ENCODE assay signal across 9 cellular contexts in the genomic region with DNA sequence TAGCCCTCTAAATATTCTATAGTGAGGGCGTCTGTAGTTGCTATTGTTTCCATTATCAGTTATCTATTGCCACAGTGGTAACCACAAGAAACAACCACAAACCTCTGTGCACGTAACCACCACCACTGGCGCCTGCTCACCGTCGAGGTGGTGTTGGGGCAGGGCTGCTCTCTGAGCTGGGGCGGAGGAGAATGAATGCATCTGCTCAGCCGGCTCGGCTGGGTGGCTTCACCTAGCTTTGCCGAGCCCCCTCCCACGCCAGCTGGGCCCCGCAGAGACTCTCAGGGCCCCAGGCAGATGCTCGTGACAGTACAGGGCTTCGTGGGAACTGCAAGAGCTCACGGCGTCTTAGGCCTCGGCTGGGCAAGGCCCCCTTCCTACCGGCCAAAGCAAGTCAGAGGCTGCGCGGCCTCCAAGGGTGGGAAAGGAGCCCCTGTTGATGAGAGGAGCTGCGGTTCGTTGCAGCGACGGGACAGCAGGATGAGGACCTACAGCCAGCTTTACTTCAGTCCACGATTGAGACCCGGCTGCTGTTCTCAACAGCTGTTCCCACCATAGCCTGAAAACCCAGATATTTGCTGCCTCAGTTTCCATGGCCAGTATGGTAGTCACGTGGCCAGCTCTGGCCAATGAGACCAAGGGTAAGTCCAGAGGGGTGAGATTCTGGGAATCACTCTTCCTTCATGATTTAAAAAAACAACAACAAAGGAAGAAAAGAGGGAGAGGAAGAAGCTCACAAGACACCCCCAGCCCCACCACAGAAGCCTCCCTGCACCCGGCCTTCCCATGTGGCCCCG.
DNase-seq lines count a peak whose midpoint lies in the region; ATAC-seq and TF ChIP-seq lines count a peak whose summit lies in the region.
"Had no signal": no experiment of that assay in that cellular context is flagged by ENCODE, and none has a peak within 500 bp of the region (broad histone marks: within the 10 kb centered on the region; RNA-seq: fewer than 3 reads in every experiment).

No MANE protein-coding gene starts in this region.

- H3K27me3 ChIP-seq in tibial artery (peaks cover 0 to 10% of the 10 kb centered on the region in 2 donors), mammary epithelial cell (ENCODE audit: insufficient read depth, low read length) (no peaks in the 10 kb centered on the region)

- WGBS in mammary epithelial cell (ENCODE audit: low coverage, missing lambda C conversion rate) = 71% methylated on average over 15 of the region's 28 CpGs

- H3K4me1 ChIP-seq in tibial artery (no peaks in the 10 kb centered on the region), mammary epithelial cell (ENCODE audit: insufficient read depth, low read length) (no peaks in the 10 kb centered on the region)

- TF ChIP-seq CTCF in fibroblast of pulmonary artery (IDR thresholded peaks at IDR 0.05; ENCODE audit: low read length, missing control alignments) (no peak), tibial artery (IDR thresholded peaks at IDR 0.05) (no peak), mammary epithelial cell (conservative IDR thresholded peaks at IDR 0.05 in 1 of 2, IDR thresholded peaks at IDR 0.05 in 1 of 2; ENCODE audit: extremely low read depth in 1 of 2, insufficient read depth in 1 of 2, low read depth in 1 of 2, low read length in 2 of 2) (no peak)

- dilution Hi-C loops in mammary epithelial cell (cut with HindIII; ENCODE audit: low sequenced_read_pairs) = no loop called here

- H3K27ac ChIP-seq in tibial artery = no peak overlapping the region
- no peak overlapping the region for H3K27ac ChIP-seq in mammary epithelial cell (ENCODE audit: insufficient read depth, low read depth, low read length)

- H3K9me3 ChIP-seq in tibial artery = no peaks in the 10 kb centered on the region
- H3K9me3 ChIP-seq in mammary epithelial cell (replicated peaks; ENCODE audit: insufficient read depth, low read length) = peaks cover 33% of the 10 kb centered on the region

- H3K4me3 ChIP-seq in fibroblast of pulmonary artery (replicated peaks; ENCODE audit: low read depth, low read length) = no peak overlapping the region
- no peak overlapping the region for H3K4me3 ChIP-seq in tibial artery
- H3K4me3 ChIP-seq in mammary epithelial cell (replicated peaks in 1 of 3; ENCODE audit: insufficient read depth in 1 of 3, low read depth in 2 of 3, low read length in 3 of 3) = no peak overlapping the region

- in situ Hi-C loops in mammary epithelial cell (cut with MboI; ENCODE audit: low sequenced_read_pairs in 2 of 2) = no loop called here

- H3K36me3 ChIP-seq in tibial artery (no peaks in the 10 kb centered on the region), mammary epithelial cell (ENCODE audit: insufficient read depth, low read length) (no peaks in the 10 kb centered on the region)

- no peak overlapping the region for H3K9ac ChIP-seq in mammary epithelial cell (ENCODE audit: insufficient read depth, low read length)

- peak; percentile 96 for ATAC-seq in GM19351 (IDR thresholded peaks at IDR 0.05; ENCODE audit: unreplicated experiment)
- ATAC-seq in HG03159 (IDR thresholded peaks at IDR 0.05; ENCODE audit: unreplicated experiment) = peak; percentile 94
- ATAC-seq in activated CD4-positive, CD25-positive, alpha-beta regulatory T cell treated with anti-CD3 and anti-CD28 coated beads, Interleukin-2, amount 50 U/mL, for 24 hours = peak; percentile 94 to 96

- intact Hi-C loops in tibial artery (cut with DNase I; ENCODE audit: low total_unique reads) = no loop called here
- intact Hi-C loops in mammary epithelial cell (cut with micrococcal nuclease) = no loop called here

- H4K20me1 ChIP-seq in mammary epithelial cell (ENCODE audit: insufficient read depth, low read length) = no peaks in the 10 kb centered on the region

- DNase-seq in fibroblast of pulmonary artery (ENCODE audit: low read depth) (peak; percentile 24), tibial artery (no peak), mammary epithelial cell (no peak), A172 (ENCODE audit: low spot score) (no peak), SKM-1 treated with dmso at 0.1 percent for 144 hours (lab: John Stamatoyannopoulos, UW; ENCODE audit: unreplicated experiment) (no peak)
- DNase-seq: IMR-90 had no signal

- BruUV-seq in mammary epithelial cell (replicated peaks; lab: Mats Ljungman, UMichigan) = no TSS peak

- no peak overlapping the region for H2AFZ ChIP-seq in mammary epithelial cell (ENCODE audit: low read depth, low read length)

- H3K79me2 ChIP-seq in mammary epithelial cell (ENCODE audit: insufficient read depth, low read length) = no peaks in the 10 kb centered on the region

- H3K4me2 ChIP-seq in mammary epithelial cell (ENCODE audit: insufficient read depth, low read depth, low read length) = no peak overlapping the region

- CTCF ChIA-PET in mammary epithelial cell (lab: Charles Lee; ENCODE audit: low non-redundant PET) = no interaction called here
